In the genomic region with DNA sequence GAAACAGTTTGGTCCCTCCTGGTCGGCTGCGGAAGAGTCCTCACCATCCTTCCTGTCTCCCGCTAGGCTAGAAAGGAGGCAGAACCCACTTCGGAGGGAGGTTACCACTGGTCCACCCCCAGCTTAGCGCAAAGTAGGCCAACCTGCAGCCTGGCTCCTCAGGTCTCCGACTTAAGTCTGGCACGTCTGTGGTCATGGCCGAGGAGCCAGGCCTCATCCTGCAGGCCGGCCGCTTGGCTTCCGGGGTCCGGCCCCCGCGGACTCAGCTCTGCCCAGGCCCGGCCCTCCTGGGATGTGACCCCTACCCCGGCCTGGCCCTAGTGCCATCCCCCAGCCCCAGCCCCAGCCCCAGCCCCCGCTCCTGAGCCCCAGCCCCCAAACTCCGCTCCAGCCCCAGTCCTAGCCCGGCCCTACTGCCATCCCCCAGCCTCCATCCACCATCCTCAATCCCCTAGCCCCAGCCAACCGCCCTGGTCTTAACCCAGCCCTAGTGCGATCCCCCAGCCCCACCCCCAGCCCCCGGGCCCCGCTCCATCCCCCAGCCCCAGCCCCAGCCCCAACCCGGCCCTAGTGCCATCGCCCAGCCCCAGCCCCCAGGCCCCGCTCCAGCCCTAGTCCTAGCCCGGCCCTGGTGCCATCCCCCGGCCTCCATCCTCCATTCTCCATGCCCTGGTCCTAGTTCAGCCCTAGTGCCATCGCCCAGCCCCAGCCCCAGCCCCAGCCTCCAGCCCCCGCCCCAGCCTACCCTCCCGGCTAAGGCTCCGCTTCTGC, we compare ENCODE assay signal across 8 cellular contexts. TPM values are rescaled to one million over a fixed set of nuclear protein-coding genes. Genes with fewer than 3 reads are reported as not detected.
DNase-seq lines count a peak whose midpoint lies in the region; ATAC-seq, FAIRE-seq and TF ChIP-seq lines count a peak whose summit lies in the region.

No MANE protein-coding gene starts in this region.

- H3K79me1 ChIP-seq in H1 (ENCODE audit: low read depth, low read length), result peaks cover 6% of the 10 kb centered on the region

- H2AFZ ChIP-seq in H1 (ENCODE audit: low read length), result peak overlapping the region; percentile 46; the same call in 1 of the 2 replicates

- H3K23ac ChIP-seq in H1 (ENCODE audit: insufficient read length), result no peak overlapping the region

- H3K9ac ChIP-seq in H1 (replicated peaks in 1 of 4; ENCODE audit: extremely low read depth in 1 of 4, low read depth in 3 of 4, low read length in 3 of 4), result peak overlapping the region; percentile 85 to 93 (median 90)

- peak overlapping the region; percentile 80; the same call in 1 of the 2 replicates for H2BK12ac ChIP-seq in H1 (ENCODE audit: low read depth, low read length)

- H2AK5ac ChIP-seq in H1 (ENCODE audit: low read depth, low read length), result no peak overlapping the region

- CTCF ChIA-PET in CD4-positive, alpha-beta T cell (lab: Charles Lee), result no interaction called here
- CTCF ChIA-PET in H1 (lab: Charles Lee; ENCODE audit: partially characterized antibody), result no interaction called here

- peak overlapping the region; percentile 94 for H3K4me3 Mint-ChIP-seq in CD4-positive, alpha-beta T cell

- H3K4me1 Mint-ChIP-seq in CD4-positive, alpha-beta T cell (ENCODE audit: low read depth), result peaks cover 18% of the 10 kb centered on the region

- no peak overlapping the region for H2BK20ac ChIP-seq in H1 (ENCODE audit: low read length)

- H2BK120ac ChIP-seq in H1 (replicated peaks; ENCODE audit: low read depth, low read length), result no peak overlapping the region

- peaks cover 5% of the 10 kb centered on the region; the same call in 1 of the 2 replicates for H3K23me2 ChIP-seq in H1 (ENCODE audit: low read depth, low read length)

- TF ChIP-seq RAD21 in H1 (IDR thresholded peaks at IDR 0.05 in 1 of 2, conservative IDR thresholded peaks at IDR 0.05 in 1 of 2; ENCODE audit: low read depth in 2 of 2, low read length in 2 of 2), result no peak

- peak overlapping the region; percentile 93 for H4K91ac ChIP-seq in H1 (replicated peaks; ENCODE audit: insufficient read length, low read length)

- WGBS in H1 (ENCODE audit: extremely low coverage in 1 of 2, insufficient coverage in 1 of 2, insufficient read length in 1 of 2, insufficient replicate concordance in 2 of 2, low coverage in 1 of 2, low lambda C conversion rate in 2 of 2, missing lambda C conversion rate in 1 of 2), 2 experiments, result 8% methylated on average over 9 of the region's 32 CpGs; no CpG with 5 or more reads in 1 of the 2 experiments

- peak overlapping the region; percentile 87; the same call in 1 of the 2 replicates for H3K18ac ChIP-seq in H1 (ENCODE audit: extremely low read depth, low read length)

- peak overlapping the region; percentile 46 for H3K27ac ChIP-seq in CD4-positive, alpha-beta T cell (ENCODE audit: low read depth, low read length)
- H3K27ac ChIP-seq in SJSA1 (peak overlapping the region; percentile 53), H1 (ENCODE audit: low read depth, low read length) (0 out of 2 replicates have a peak overlapping the region, but pooled peaks have one; percentile 29)

- peak overlapping the region; percentile 95; the same call in 1 of the 2 replicates for H2BK5ac ChIP-seq in H1 (ENCODE audit: low read depth, low read length)

- H3K27me3 ChIP-seq in CD4-positive, alpha-beta T cell (ENCODE audit: control insufficient read depth, insufficient read depth, low read length), result no peaks in the 10 kb centered on the region
- H3K27me3 ChIP-seq in HAP-1 (ENCODE audit: low read depth) (no peaks in the 10 kb centered on the region), SJSA1 (replicated peaks) (no peaks in the 10 kb centered on the region), H1 (replicated peaks in 1 of 4; ENCODE audit: control insufficient read depth in 3 of 4, extremely low read depth in 1 of 4, insufficient read depth in 3 of 4, low read length in 3 of 4) (no peaks in the 10 kb centered on the region), mononuclear cell (ENCODE audit: insufficient read depth, low read length) (no peaks in the 10 kb centered on the region)

- peak in 1 of 10 experiments; percentile 6 for DNase-seq in CD4-positive, alpha-beta T cell
- DNase-seq in HAP-1 (ENCODE audit: low spot score in 2 of 2), result peak in 1 of 2 experiments; percentile 29
- DNase-seq in SJSA1 (ENCODE audit: low read depth in 1 of 2, low spot score in 2 of 2), result peak in 1 of 2 experiments; percentile 10
- DNase-seq in H1 (ENCODE audit: low read depth in 1 of 2, low spot score in 2 of 2), result peak in 1 of 2 experiments; percentile 55
- DNase-seq in Ammon's horn (ENCODE audit: low spot score), result no peak
- DNase-seq in pons (ENCODE audit: low spot score), result no peak
- DNase-seq in NCI-H2107 treated with DMSO at 0.1 percent for 48 hours (lab: John Stamatoyannopoulos, UW; ENCODE audit: unreplicated experiment), result no peak

- in situ Hi-C loops in HAP-1 (cut with MboI; ENCODE audit: low sequenced_read_pairs), result no loop called here

- H3K36me3 ChIP-seq in HAP-1 (replicated peaks) (peaks cover 39% of the 10 kb centered on the region), SJSA1 (peaks cover 48% of the 10 kb centered on the region), H1 (ENCODE audit: control insufficient read depth in 2 of 4, insufficient read depth in 4 of 4, low read length in 3 of 4) (peaks cover 14 to 36% (median 24%) of the 10 kb centered on the region in 4 experiments)

- TF ChIP-seq EP300 in H1 (IDR thresholded peaks at IDR 0.05; ENCODE audit: borderline replicate concordance in 1 of 2, low read depth in 2 of 2, low read length in 2 of 2), result no peak

- H3K4me3 ChIP-seq in HAP-1 (peak overlapping the region; percentile 86), SJSA1 (peak overlapping the region; percentile 70), H1 (ENCODE audit: extremely low read depth in 1 of 4, insufficient read depth in 2 of 4, low read depth in 3 of 4, low read length in 4 of 4) (peak overlapping the region; percentile 75 to 100 (median 87)), mononuclear cell (ENCODE audit: low read length) (peak overlapping the region; percentile 67)

- 0 out of 3 replicates have a peak, but pooled peaks of 1 of the 2 experiments have one; percentile 28 for TF ChIP-seq POLR2A in H1 (IDR thresholded peaks at IDR 0.05; ENCODE audit: control extremely low read depth in 1 of 2, low read depth in 2 of 2, low read length in 2 of 2)

- no peaks in the 10 kb centered on the region for H3K9me3 ChIP-seq in CD4-positive, alpha-beta T cell (ENCODE audit: control insufficient read depth, low read length)
- no peaks in the 10 kb centered on the region for H3K9me3 ChIP-seq in HAP-1
- no peaks in the 10 kb centered on the region for H3K9me3 ChIP-seq in SJSA1 (replicated peaks)
- H3K9me3 ChIP-seq in H1 (ENCODE audit: insufficient read depth in 2 of 2, low read depth in 1 of 2, low read length in 1 of 2), result no peaks in the 10 kb centered on the region
- no peaks in the 10 kb centered on the region for H3K9me3 ChIP-seq in mononuclear cell (ENCODE audit: low read depth, low read length)

- H3K14ac ChIP-seq in H1 (ENCODE audit: insufficient read length), result no peak overlapping the region

- TF ChIP-seq CTCF in CD4-positive, alpha-beta T cell (IDR thresholded peaks at IDR 0.05), result no peak
- no peak for TF ChIP-seq CTCF in H1 (IDR thresholded peaks at IDR 0.05; ENCODE audit: control extremely low read depth in 1 of 3, insufficient read depth in 1 of 3, low read depth in 1 of 3, low read length in 3 of 3)

- H3K27me3 Mint-ChIP-seq in CD4-positive, alpha-beta T cell, result no peaks in the 10 kb centered on the region

- ATAC-seq in CD4-positive, alpha-beta T cell (ENCODE audit: poor library complexity), result peak; percentile 4

- no peaks in the 10 kb centered on the region; the same call in 1 of the 2 replicates for H3K4me1 ChIP-seq in HAP-1
- H3K4me1 ChIP-seq in SJSA1 (replicated peaks), result peaks cover 6% of the 10 kb centered on the region; the same call in 1 of the 2 replicates
- peaks cover 0 to 5% (median 4%) of the 10 kb centered on the region in 4 experiments; a peak in 5 of 7 replicates for H3K4me1 ChIP-seq in H1 (replicated peaks in 1 of 4; ENCODE audit: control insufficient read depth in 3 of 4, insufficient read depth in 4 of 4, low read length in 3 of 4)
- H3K4me1 ChIP-seq in mononuclear cell (ENCODE audit: insufficient read depth, low read length), result peaks cover 13% of the 10 kb centered on the region

- H3K9me3 Mint-ChIP-seq in CD4-positive, alpha-beta T cell, result no peaks in the 10 kb centered on the region

- peak overlapping the region; percentile 81 for H3K27ac Mint-ChIP-seq in CD4-positive, alpha-beta T cell

- H4K20me1 ChIP-seq in H1 (replicated peaks in 1 of 2; ENCODE audit: control insufficient read depth in 1 of 2, insufficient read depth in 2 of 2, low read length in 2 of 2), result peaks cover 2 to 4% of the 10 kb centered on the region in 2 experiments

- no peak for FAIRE-seq in H1 (lab: Jason Lieb, UNC)

- H3K36me3 Mint-ChIP-seq in CD4-positive, alpha-beta T cell (ENCODE audit: low read depth), result peaks cover 54% of the 10 kb centered on the region

- POLR2A ChIA-PET in CD4-positive, alpha-beta T cell (lab: Charles Lee), result interaction anchor here (1.0 to 3.5 kb wide), 6 partner anchors 11 to 216 kb away, joined by 3 to 27 read pairs (median 6); a partner anchor contains a TSS
- POLR2A ChIA-PET in H1 (lab: Charles Lee; ENCODE audit: partially characterized antibody), result interaction anchor here (0.6 to 2.4 kb wide), 7 partner anchors 10 to 93 kb away, joined by 3 to 8 read pairs (median 3); a partner anchor contains a TSS

- peaks cover 0 to 11% of the 10 kb centered on the region in 2 experiments; a peak in 2 of 4 replicates for H3K79me2 ChIP-seq in H1 (ENCODE audit: control insufficient read depth in 1 of 2, insufficient read depth in 2 of 2, low read length in 2 of 2)

- peak overlapping the region; percentile 92 for H3K56ac ChIP-seq in H1 (replicated peaks; ENCODE audit: insufficient read length, low read depth, low read length)

- H3K4me2 ChIP-seq in H1 (ENCODE audit: insufficient read depth in 1 of 2, low read depth in 2 of 2, low read length in 2 of 2), result peak overlapping the region; percentile 88 to 99

- H2BK15ac ChIP-seq in H1 (ENCODE audit: low read length), result no peak overlapping the region

- peak overlapping the region; percentile 92; the same call in 1 of the 2 replicates for H4K8ac ChIP-seq in H1 (ENCODE audit: extremely low read depth, insufficient read depth, low read length)

- intact Hi-C loops in CD4-positive, alpha-beta T cell (cut with DNase I, micrococcal nuclease), result loop anchor here in 1 of 2 experiments (5.0 kb wide), 1 partner anchor 44 kb away; no protein-coding TSS in a partner anchor

- no peak overlapping the region for H3K4ac ChIP-seq in H1 (replicated peaks; ENCODE audit: insufficient read length, low read depth, low read length)

- peak overlapping the region; percentile 93 for H4K5ac ChIP-seq in H1 (ENCODE audit: insufficient read length, low read depth, low read length)

RNA-seq across cellular contexts. Expression of a gene that starts 0.6 kb away (rescaled TPM):
- 10 to 100 TPM; 12.6 to 13.9 TPM for total RNA-seq in CD4-positive, alpha-beta T cell
- total RNA-seq in SJSA1 (2014; rRNA removed; shearing (Covaris generic)), result 29.4 and 42.8 TPM in 2 replicates
- total RNA-seq in H1 (2021; fragmentation: NEBNext Ultra II Directional; extraction: Animal tissue kit (Norgen Biotek cat#: 25700)), result 32.7 and 37.6 TPM in 2 replicates
- 46.6 and 46.7 TPM in 2 replicates for polyA plus RNA-seq in H1 (2011; rRNA removed)
- 52.9 TPM for polyA plus RNA-seq in H1 (2011; cell fraction: cytosol; rRNA removed)
- 30.3 TPM for polyA plus RNA-seq in H1 (2011; cell fraction: nucleus; rRNA removed)
- 36.1 to 37.5 TPM (median 36.5 TPM) in 4 replicates for polyA plus RNA-seq in H1 (2012, experiment 1 of 2)
- 39.5 TPM for polyA plus RNA-seq in H1 (2012, experiment 2 of 2)
- polyA plus RNA-seq in H1 (2013, experiment 1 of 2), result 52.1 TPM
- 59.4 TPM for polyA plus RNA-seq in H1 (2013, experiment 2 of 2)
- polyA minus RNA-seq in H1 (2011; rRNA and poly(A)+ RNA removed), result 44.0 and 50.0 TPM in 2 replicates
- 25.8 TPM for polyA minus RNA-seq in H1 (2011; cell fraction: cytosol; rRNA and poly(A)+ RNA removed)
- 24.8 TPM for polyA minus RNA-seq in H1 (2011; cell fraction: nucleus; rRNA and poly(A)+ RNA removed)
- total RNA-seq in mononuclear cell, result 20.3 TPM

RNA-seq across cellular contexts. Expression of a gene that starts 11.7 kb away (rescaled TPM):
- total RNA-seq in CD4-positive, alpha-beta T cell, result 100 to 1,000 TPM; 145 to 159 TPM
- total RNA-seq in SJSA1 (2014; rRNA removed; shearing (Covaris generic)), result 56.2 and 59.3 TPM in 2 replicates
- 40.6 and 47.7 TPM in 2 replicates for total RNA-seq in H1 (2021; fragmentation: NEBNext Ultra II Directional; extraction: Animal tissue kit (Norgen Biotek cat#: 25700))
- 16.7 and 17.4 TPM in 2 replicates for polyA plus RNA-seq in H1 (2011; rRNA removed)
- polyA plus RNA-seq in H1 (2011; cell fraction: cytosol; rRNA removed), result 41.3 TPM
- 7.4 TPM for polyA plus RNA-seq in H1 (2011; cell fraction: nucleus; rRNA removed)
- polyA plus RNA-seq in H1 (2012, experiment 1 of 2), result 50.4 to 64.0 TPM (median 54.5 TPM) in 4 replicates
- 10.5 TPM for polyA plus RNA-seq in H1 (2012, experiment 2 of 2)
- 32.3 TPM for polyA plus RNA-seq in H1 (2013, experiment 1 of 2)
- polyA plus RNA-seq in H1 (2013, experiment 2 of 2), result 35.3 TPM
- polyA minus RNA-seq in H1 (2011; rRNA and poly(A)+ RNA removed), result 5.0 and 8.7 TPM in 2 replicates
- polyA minus RNA-seq in H1 (2011; cell fraction: cytosol; rRNA and poly(A)+ RNA removed), result 17.6 TPM
- polyA minus RNA-seq in H1 (2011; cell fraction: nucleus; rRNA and poly(A)+ RNA removed), result 6.8 TPM
- total RNA-seq in mononuclear cell, result 169 TPM

RNA-seq across cellular contexts. Expression of a gene that starts 11.9 kb away (rescaled TPM):
- total RNA-seq in CD4-positive, alpha-beta T cell, result 10 to 100 TPM; 80.4 to 80.9 TPM
- 2.1 and 3.4 TPM in 2 replicates for total RNA-seq in SJSA1 (2014; rRNA removed; shearing (Covaris generic))
- 13.4 and 17.9 TPM in 2 replicates for total RNA-seq in H1 (2021; fragmentation: NEBNext Ultra II Directional; extraction: Animal tissue kit (Norgen Biotek cat#: 25700))
- polyA plus RNA-seq in H1 (2011; rRNA removed), result 23.0 and 35.0 TPM in 2 replicates
- polyA plus RNA-seq in H1 (2011; cell fraction: cytosol; rRNA removed), result 19.8 TPM
- 91.3 TPM for polyA plus RNA-seq in H1 (2011; cell fraction: nucleus; rRNA removed)
- 14.6 to 23.3 TPM (median 18.9 TPM) in 4 replicates for polyA plus RNA-seq in H1 (2012, experiment 1 of 2)
- polyA plus RNA-seq in H1 (2012, experiment 2 of 2), result 11.5 TPM
- 7.0 TPM for polyA plus RNA-seq in H1 (2013, experiment 1 of 2)
- 5.9 TPM for polyA plus RNA-seq in H1 (2013, experiment 2 of 2)
- polyA minus RNA-seq in H1 (2011; rRNA and poly(A)+ RNA removed), result 12.4 and 12.7 TPM in 2 replicates
- 15.6 TPM for polyA minus RNA-seq in H1 (2011; cell fraction: cytosol; rRNA and poly(A)+ RNA removed)
- 11.1 TPM for polyA minus RNA-seq in H1 (2011; cell fraction: nucleus; rRNA and poly(A)+ RNA removed)
- 17.1 TPM for total RNA-seq in mononuclear cell

RNA-seq across cellular contexts. Expression of a gene that starts 20.4 kb away (rescaled TPM):
- 10 to 100 TPM; 13.4 to 15.1 TPM for total RNA-seq in CD4-positive, alpha-beta T cell
- total RNA-seq in SJSA1 (2014; rRNA removed; shearing (Covaris generic)), result 24.9 and 38.3 TPM in 2 replicates
- total RNA-seq in H1 (2021; fragmentation: NEBNext Ultra II Directional; extraction: Animal tissue kit (Norgen Biotek cat#: 25700)), result 17.4 and 19.2 TPM in 2 replicates
- polyA plus RNA-seq in H1 (2011; rRNA removed), result 11.4 and 13.4 TPM in 2 replicates
- 15.3 TPM for polyA plus RNA-seq in H1 (2011; cell fraction: cytosol; rRNA removed)
- polyA plus RNA-seq in H1 (2011; cell fraction: nucleus; rRNA removed), result 14.0 TPM
- polyA plus RNA-seq in H1 (2012, experiment 1 of 2), result 12.5 to 14.1 TPM (median 13.7 TPM) in 4 replicates
- polyA plus RNA-seq in H1 (2012, experiment 2 of 2), result 8.6 TPM
- 18.0 TPM for polyA plus RNA-seq in H1 (2013, experiment 1 of 2)
- 20.0 TPM for polyA plus RNA-seq in H1 (2013, experiment 2 of 2)
- 11.8 and 18.7 TPM in 2 replicates for polyA minus RNA-seq in H1 (2011; rRNA and poly(A)+ RNA removed)
- polyA minus RNA-seq in H1 (2011; cell fraction: cytosol; rRNA and poly(A)+ RNA removed), result 8.9 TPM
- polyA minus RNA-seq in H1 (2011; cell fraction: nucleus; rRNA and poly(A)+ RNA removed), result 12.2 TPM
- 12.3 TPM for total RNA-seq in mononuclear cell
